1 cellular context compared by ENCODE assay signal in genomic region chr7:151027728-151028130, GRCh38.
TF ChIP-seq lines count a peak whose summit lies in the region.

No MANE protein-coding gene starts in this region.

TF ChIP-seq in H1, 55 proteins besides CTCF, POLR2A, EP300 and RAD21:
- TF ChIP-seq SIN3A (conservative IDR thresholded peaks at IDR 0.05 in 1 of 2, IDR thresholded peaks at IDR 0.05 in 1 of 2; ENCODE audit: low read depth in 1 of 2, low read length in 2 of 2) (0 out of 4 replicates have a peak, but pooled peaks of 1 of the 2 experiments have one; percentile 80), TAF1 (IDR thresholded peaks at IDR 0.05; ENCODE audit: low read depth, low read length) (peak; percentile 24; the same call in 1 of the 2 replicates), SAP30 (IDR thresholded peaks at IDR 0.05; ENCODE audit: insufficient read depth, insufficient replicate concordance, low read length) (peak; percentile 78), YY1 (IDR thresholded peaks at IDR 0.05; ENCODE audit: low read depth, low read length) (0 out of 2 replicates have a peak, but pooled peaks have one; percentile 57)
